9 cellular contexts compared by ENCODE assay signal in genomic region chr1:53957231-53957818, GRCh38. TPM values are rescaled to one million over a fixed set of nuclear protein-coding genes. Genes with fewer than 3 reads are reported as not detected.
DNase-seq lines count a peak whose midpoint lies in the region; ATAC-seq and TF ChIP-seq lines count a peak whose summit lies in the region.
"Had no signal": no experiment of that assay in that cellular context is flagged by ENCODE, and none has a peak within 500 bp of the region (broad histone marks: within the 10 kb centered on the region; RNA-seq: fewer than 3 reads in every experiment).

No MANE protein-coding gene starts in this region.

- H3K4me1 ChIP-seq in Panc1 (ENCODE audit: control insufficient read depth, insufficient read depth, low read length), result peaks cover 6% of the 10 kb centered on the region
- H3K4me1 ChIP-seq in stomach, result peaks cover 0 to 36% (median 18%) of the 10 kb centered on the region in 4 donors

- no peaks in the 10 kb centered on the region for H3K27me3 ChIP-seq in Panc1 (ENCODE audit: control insufficient read depth, insufficient read depth, low read length)
- H3K27me3 ChIP-seq in stomach, result no peaks in the 10 kb centered on the region

- WGBS in stomach, 5 donors, result 44 to 52% (median 48%) methylated on average over 3 of the region's 3 CpGs

- CTCF ChIA-PET in Panc1 (lab: Charles Lee), result interaction anchor here (0.5 to 0.6 kb wide), 2 partner anchors 9 to 98 kb away, joined by 4 to 5 read pairs; no protein-coding TSS in a partner anchor

- intact Hi-C loops in Panc1 (cut with micrococcal nuclease; ENCODE audit: unreplicated experiment) (no loop called here), stomach (cut with DNase I; ENCODE audit: low total_unique reads) (no loop called here)

- peaks cover 29% of the 10 kb centered on the region for H3K36me3 ChIP-seq in Panc1 (ENCODE audit: control insufficient read depth, insufficient read depth, low read length)
- H3K36me3 ChIP-seq in stomach, result peaks cover 28 to 77% (median 70%) of the 10 kb centered on the region in 4 donors

- TF ChIP-seq CTCF in Panc1 (IDR thresholded peaks at IDR 0.05) (no peak), fibroblast of villous mesenchyme (IDR thresholded peaks at IDR 0.05; ENCODE audit: insufficient read depth, low read depth, low read length) (no peak), stomach (IDR thresholded peaks at IDR 0.05) (no peak)

- H3K4me3 ChIP-seq in Panc1 (ENCODE audit: low read depth in 2 of 2, low read length in 2 of 2), result no peak overlapping the region
- H3K4me3 ChIP-seq in fibroblast of villous mesenchyme (ENCODE audit: low read depth, low read length), result no peak overlapping the region
- no peak overlapping the region for H3K4me3 ChIP-seq in stomach

- in situ Hi-C loops in Panc1 (cut with HindIII; ENCODE audit: low pct_unique_long_range_greater_than_20kb, low sequenced_read_pairs), result no loop called here

- H3K9me3 ChIP-seq in Panc1 (ENCODE audit: control insufficient read depth, insufficient read depth, low read depth, low read length), result no peaks in the 10 kb centered on the region
- H3K9me3 ChIP-seq in stomach, result no peaks in the 10 kb centered on the region

- DNase-seq in NCI-H510A treated with DMSO at 0.1 percent for 48 hours (lab: John Stamatoyannopoulos, UW) (peak; percentile 68), NCI-H510A (lab: John Stamatoyannopoulos, UW) (no peak), Panc1 (ENCODE audit: low read depth, low spot score) (no peak), fibroblast of villous mesenchyme (ENCODE audit: low read depth) (peak; percentile 90), stomach (no peak), NCI-H1694 (lab: John Stamatoyannopoulos, UW) (no peak)
- DNase-seq in activated effector memory CD4-positive, alpha-beta T cell treated with Interleukin-2 at 50 U/mL for 16 hours, result no peak
- DNase-seq: activated B cell treated with CpG ODN at 0.5 μM for 24 hours had no signal

- TF ChIP-seq EP300 in stomach (IDR thresholded peaks at IDR 0.05), result no peak

- POLR2A ChIA-PET in Panc1 (lab: Charles Lee), result no interaction called here

- H3K27ac ChIP-seq in Panc1 (ENCODE audit: low read length) (no peak overlapping the region), stomach (peak overlapping the region in 3 of 5 donors; percentile 4 to 50 (median 28))

- ATAC-seq in Panc1 (peak; percentile 47; the same call in 1 of the 2 replicates), GM18517 (IDR thresholded peaks at IDR 0.05; ENCODE audit: unreplicated experiment) (no peak)

- no TSS peak for BruUV-seq in Panc1 (replicated peaks; lab: Mats Ljungman, UMichigan)

- TF ChIP-seq POLR2A in stomach (IDR thresholded peaks at IDR 0.05), result no peak

RNA-seq across cellular contexts. Expression of gene LRRC42, which starts 11.2 kb away (rescaled TPM):
- total RNA-seq in Panc1 (2021; ENCODE audit: unreplicated experiment) (41.0 TPM), fibroblast of villous mesenchyme (39.0 and 47.1 TPM in 2 replicates), stomach (10 to 100 TPM in 2 of 5 donors, 1 to 10 TPM in 3; 2.9 to 23.5 (median 9.4) TPM)
- 41.3 TPM for polyA plus RNA-seq in Panc1 (2012; ENCODE audit: insufficient read length)
- 10 to 100 TPM; 11.7 to 18.6 (median 17.3) TPM for polyA plus RNA-seq in stomach

RNA-seq across cellular contexts. Expression of gene IFT25, which starts 11.8 kb away (rescaled TPM):
- 42.9 TPM for total RNA-seq in Panc1 (2021; ENCODE audit: unreplicated experiment)
- polyA plus RNA-seq in Panc1 (2012; ENCODE audit: insufficient read length), result 20.1 TPM
- 23.5 and 30.2 TPM in 2 replicates for total RNA-seq in fibroblast of villous mesenchyme
- total RNA-seq in stomach, result 10 to 100 TPM in 4 of 5 donors, 1 to 10 TPM in 1; 5.8 to 71.2 (median 43.3) TPM
- 10 to 100 TPM; 38.2 to 45.2 (median 38.4) TPM for polyA plus RNA-seq in stomach

Comparison
In these comparisons a context has a peak if more than half of its experiments do, and no peak if none do; other contexts are left out.
1. DNase-seq: peak in NCI-H510A treated with DMSO at 0.1 percent for 48 hours (single experiment) and fibroblast of villous mesenchyme (single experiment); none in NCI-H510A (single experiment), Panc1 (single experiment), stomach (single experiment), NCI-H1694 (single experiment) and activated effector memory CD4-positive, alpha-beta T cell treated with Interleukin-2 at 50 U/mL for 16 hours (single experiment).